In the genomic region with DNA sequence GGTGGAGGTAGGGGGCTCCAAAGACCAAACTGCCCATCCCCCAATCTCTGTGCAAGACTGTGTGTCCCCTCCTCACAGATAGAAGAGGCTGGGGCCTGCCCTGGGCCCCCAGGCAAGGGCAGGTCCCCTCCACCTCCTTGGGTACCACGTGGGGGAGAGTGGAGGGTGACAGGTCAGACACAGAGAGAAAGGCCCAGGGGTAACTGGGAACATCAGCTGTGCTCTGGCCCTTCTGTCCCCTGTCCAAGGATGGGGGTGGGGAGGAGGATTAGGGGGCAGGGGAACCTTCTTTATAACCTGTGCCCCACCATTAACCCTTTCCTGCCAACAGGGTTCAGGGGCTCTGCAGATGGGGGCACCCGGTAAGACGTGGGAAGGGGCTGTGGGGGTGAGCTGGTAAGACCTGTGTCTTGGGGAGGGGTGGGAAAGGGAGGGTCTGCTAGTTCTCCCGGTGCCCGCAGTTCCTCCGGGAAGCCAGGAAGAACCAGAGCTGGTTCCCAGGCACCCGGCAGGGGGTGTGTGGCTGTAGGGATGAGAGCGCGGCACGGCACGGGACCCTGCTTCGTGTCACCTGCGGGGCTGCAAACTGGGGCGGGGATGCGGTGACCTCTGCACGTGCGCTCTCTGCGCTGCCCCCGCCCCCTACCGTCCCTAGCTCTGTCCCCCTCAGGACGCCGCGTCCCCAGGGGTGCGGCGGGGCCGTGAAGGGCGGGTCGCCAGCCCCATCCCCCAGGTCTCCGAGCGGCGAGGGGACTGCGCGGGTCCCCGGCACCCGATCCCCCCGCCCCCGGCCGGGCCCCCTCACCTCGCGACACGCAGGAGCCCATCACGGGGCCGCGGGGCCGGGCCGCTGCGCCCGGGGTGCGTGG, we compare ENCODE assay signal across 10 cellular contexts. TPM values are rescaled to one million over a fixed set of nuclear protein-coding genes. Genes with fewer than 3 reads are reported as not detected.
DNase-seq lines count a peak whose midpoint lies in the region; ATAC-seq, FAIRE-seq and TF ChIP-seq lines count a peak whose summit lies in the region.
"Had no signal": no experiment of that assay in that cellular context is flagged by ENCODE, and none has a peak within 500 bp of the region (broad histone marks: within the 10 kb centered on the region; RNA-seq: fewer than 3 reads in every experiment).

No MANE protein-coding gene starts in this region.

- H3K4me1 ChIP-seq in small intestine (ENCODE audit: control insufficient read depth in 2 of 2, insufficient read depth in 1 of 2, low read depth in 1 of 2, low read length in 1 of 2) = no peaks in the 10 kb centered on the region

- no peaks in the 10 kb centered on the region for H3K36me3 ChIP-seq in small intestine (ENCODE audit: control insufficient read depth in 2 of 2, insufficient read depth in 2 of 2, low read length in 2 of 2)

- H3K27me3 Mint-ChIP-seq in mesothelial cell of epicardium (ENCODE audit: low read depth) = peaks cover 8% of the 10 kb centered on the region

- H3K9me3 ChIP-seq in small intestine (ENCODE audit: control insufficient read depth, low read depth) = no peaks in the 10 kb centered on the region

- peak; percentile 33 for TF ChIP-seq CTCF in AG10803 (conservative IDR thresholded peaks at IDR 0.05; ENCODE audit: low read length)
- peak; percentile 3 for TF ChIP-seq CTCF in HFF-Myc (IDR thresholded peaks at IDR 0.05; ENCODE audit: low read depth, low read length, missing control alignments)
- peak; percentile 10 for TF ChIP-seq CTCF in mesothelial cell of epicardium (IDR thresholded peaks at IDR 0.05; ENCODE audit: unreplicated experiment)

- DNase-seq in AG10803 (ENCODE audit: low read depth) = no peak
- DNase-seq in HFF-Myc (ENCODE audit: extremely low read depth, low read depth) = no peak
- peak; percentile 28 for DNase-seq in astrocyte of the hippocampus (ENCODE audit: low read depth, low spot score)
- no peak for DNase-seq in mesothelial cell of epicardium (ENCODE audit: low spot score in 2 of 2, unreplicated experiment in 2 of 2)
- DNase-seq in kidney glomerular epithelial cell (lab: John Stamatoyannopoulos, UW) = no peak
- DNase-seq in small intestine = no peak
- DNase-seq in A172 (ENCODE audit: low spot score) = no peak

- no peak overlapping the region for H3K27ac ChIP-seq in small intestine (ENCODE audit: low read depth in 1 of 2, low read length in 1 of 2)

- H3K9me3 Mint-ChIP-seq in mesothelial cell of epicardium = no peaks in the 10 kb centered on the region

- no peaks in the 10 kb centered on the region for H3K27me3 ChIP-seq in small intestine (ENCODE audit: control insufficient read depth in 2 of 2, insufficient read depth in 2 of 2, low read length in 2 of 2)

- H3K27ac Mint-ChIP-seq in mesothelial cell of epicardium = no peak overlapping the region

- no peak for FAIRE-seq in small intestine (lab: Jason Lieb, UNC)
- FAIRE-seq: islet of Langerhans had no signal

- peaks cover 8% of the 10 kb centered on the region for H3K4me1 Mint-ChIP-seq in mesothelial cell of epicardium

- H3K36me3 Mint-ChIP-seq in mesothelial cell of epicardium = no peaks in the 10 kb centered on the region

- 3 to 7% (median 6%) methylated on average over 34 to 49 of the region's 49 CpGs for WGBS in small intestine, 3 donors

- peak overlapping the region; percentile 54 for H3K4me3 Mint-ChIP-seq in mesothelial cell of epicardium

- H3K4me3 ChIP-seq in AG10803 (ENCODE audit: low read length) (peak overlapping the region; percentile 46), HFF-Myc (replicated peaks; ENCODE audit: low read depth, low read length) (peak overlapping the region; percentile 39), small intestine (ENCODE audit: low read depth in 1 of 2, low read length in 2 of 2) (peak overlapping the region in 1 of 2 donors; percentile 38)

- no peak for ATAC-seq in GM21717 (IDR thresholded peaks at IDR 0.05; ENCODE audit: unreplicated experiment)

RNA-seq across cellular contexts. Expression of a gene that starts 0.6 kb away (rescaled TPM):
- total RNA-seq in mesothelial cell of epicardium = 1.6 to 1.9 TPM (median 1.7 TPM) in 3 replicates
- under 1 TPM in 2 of 3 donors, not detected in 1; 0.21 to 0.45 TPM for polyA plus RNA-seq in small intestine
- total RNA-seq in A172 (2014; rRNA removed; shearing (Covaris generic)) = 1.1 and 1.8 TPM in 2 replicates

RNA-seq across cellular contexts. Expression of a gene that starts 29.3 kb away (rescaled TPM):
- 2.9 to 3.6 TPM (median 3.0 TPM) in 3 replicates for total RNA-seq in mesothelial cell of epicardium
- polyA plus RNA-seq in small intestine = under 1 TPM in 1 of 3 donors, not detected in 2; 0.04 TPM
- not detected in 2 replicates for total RNA-seq in A172 (2014; rRNA removed; shearing (Covaris generic))
- total RNA-seq: T-helper 2 cell treated with Interferon-gamma antibody and Interleukin-4, amounts not matched to agents 100 ng/mL and 5 ng/mL, for 36 hours had no signal

RNA-seq across cellular contexts. Expression of a gene that starts 51.0 kb away (rescaled TPM):
- total RNA-seq in mesothelial cell of epicardium = 3.0 to 3.5 TPM (median 3.2 TPM) in 3 replicates
- polyA plus RNA-seq in small intestine = under 1 TPM in 2 of 3 donors, not detected in 1; 0.06 to 0.22 TPM
- not detected in 2 replicates for total RNA-seq in A172 (2014; rRNA removed; shearing (Covaris generic))
- total RNA-seq: T-helper 2 cell treated with Interferon-gamma antibody and Interleukin-4, amounts not matched to agents 100 ng/mL and 5 ng/mL, for 36 hours had no signal

RNA-seq across cellular contexts. Expression of a gene that starts 55.0 kb away (rescaled TPM):
- total RNA-seq in mesothelial cell of epicardium = 5.0 to 6.3 TPM (median 6.3 TPM) in 3 replicates
- polyA plus RNA-seq in small intestine = 10 to 100 TPM in 2 of 3 donors, 1 to 10 TPM in 1; 7.8 to 63.5 (median 20.4) TPM
- total RNA-seq in A172 (2014; rRNA removed; shearing (Covaris generic)) = not detected in 2 replicates
- total RNA-seq: T-helper 2 cell treated with Interferon-gamma antibody and Interleukin-4, amounts not matched to agents 100 ng/mL and 5 ng/mL, for 36 hours had no signal
